Comparison of ENCODE assay signal across 32 cellular contexts in genomic region chr6:84504025-84504424, GRCh38.
A peak's percentile ranks its signal among the peaks of the same experiment; 100 is the strongest.
DNase-seq lines count a peak whose midpoint lies in the region; ATAC-seq and TF ChIP-seq lines count a peak whose summit lies in the region.
"Had no signal": no experiment of that assay in that cellular context is flagged by ENCODE, and none has a peak within 500 bp of the region (broad histone marks: within the 10 kb centered on the region; RNA-seq: fewer than 3 reads in every experiment).

No MANE protein-coding gene starts in this region.

- no peak overlapping the region for H2BK5ac ChIP-seq in neuronal stem cell (ENCODE audit: low read length)

- no peak overlapping the region for H3K23ac ChIP-seq in neuronal stem cell (ENCODE audit: low read depth, low read length, poor library complexity)

- WGBS in neuronal stem cell (ENCODE audit: extremely low coverage in 2 of 2, insufficient read length in 2 of 2, insufficient replicate concordance in 1 of 2), 2 donors = no CpG with 5 or more reads among the region's 2 CpGs

- H3K9me3 ChIP-seq in HEK293 (ENCODE audit: control insufficient read depth, insufficient read depth, low read depth, low read length) = no peaks in the 10 kb centered on the region; the same call in 1 of the 2 replicates
- H3K9me3 ChIP-seq in WERI-Rb-1 (ENCODE audit: severe bottlenecking) = no peaks in the 10 kb centered on the region
- H3K9me3 ChIP-seq in neuronal stem cell (replicated peaks in 1 of 2; ENCODE audit: control insufficient read depth in 2 of 2, insufficient read depth in 1 of 2, low read depth in 1 of 2, low read length in 2 of 2) = no peaks in the 10 kb centered on the region
- H3K9me3 ChIP-seq: A549, BE2C, Caco-2 had no signal

- DNase-seq in cardiac septum (ENCODE audit: low spot score) = peak; percentile 68
- DNase-seq in left cardiac atrium = no peak
- no peak for DNase-seq in WERI-Rb-1
- DNase-seq in myocyte (ENCODE audit: low read depth) = peak; percentile 35
- DNase-seq in neuronal stem cell (ENCODE audit: low spot score) = no peak
- no peak for DNase-seq in left lobe of liver (ENCODE audit: low spot score)
- no peak for DNase-seq in COR-L47 (lab: John Stamatoyannopoulos, UW)
- DNase-seq: 8988T; ACHN; AML-193; BE2C; C1 segment of cervical spinal cord; Caco-2; Calu3; CD4-positive, alpha-beta memory T cell; CD4-positive, alpha-beta T cell; CD4-positive, CD25-positive, alpha-beta regulatory T cell; CD8-positive, alpha-beta memory T cell; CD8-positive, alpha-beta T cell; DMS 273 treated with DMSO at 0.1 percent for 48 hours; DMS153; DMS53; DMS79; DMS79 treated with DMSO at 0.1 percent for 48 hours; DND-41; EL had no signal

- POLR2A ChIA-PET in HEK293 (lab: Yijun Ruan, JAX) = no interaction called here

- H3K27me3 ChIP-seq in WERI-Rb-1 (ENCODE audit: insufficient read depth, low read depth, severe bottlenecking) (no peaks in the 10 kb centered on the region), neuronal stem cell (ENCODE audit: control insufficient read depth in 3 of 3, insufficient read depth in 3 of 3, low read depth in 1 of 3, low read length in 3 of 3) (no peaks in the 10 kb centered on the region)
- H3K27me3 ChIP-seq: BE2C; BLaER1; BLaER1 treated with 17β-estradiol and CSF1 and Interleukin-3, amounts not matched to agents 10 nM and 100 nM had no signal

- intact Hi-C loops in cardiac septum (cut with DNase I) (no loop called here), left cardiac atrium (cut with DNase I) (no loop called here)

- H3K4me2 ChIP-seq in neuronal stem cell (ENCODE audit: insufficient read depth, low read length, poor library complexity, severe bottlenecking) = no peak overlapping the region
- H3K4me2 ChIP-seq: A549; BLaER1; BLaER1 treated with 17β-estradiol and CSF1 and Interleukin-3, amounts not matched to agents 10 nM and 100 nM had no signal

- H3K79me1 ChIP-seq in neuronal stem cell (ENCODE audit: low read depth, low read length) = no peaks in the 10 kb centered on the region

- no peak overlapping the region for H3K14ac ChIP-seq in neuronal stem cell (ENCODE audit: low read length)

- no peak overlapping the region for H3K18ac ChIP-seq in neuronal stem cell (ENCODE audit: low read length)

- no peak overlapping the region for H4K91ac ChIP-seq in neuronal stem cell (ENCODE audit: low read depth, low read length, poor library complexity)

- H2BK15ac ChIP-seq in neuronal stem cell (ENCODE audit: low read length) = no peak overlapping the region

- no peak overlapping the region for H2BK120ac ChIP-seq in neuronal stem cell (ENCODE audit: low read depth, low read length)

- no peak overlapping the region for H2BK12ac ChIP-seq in neuronal stem cell (ENCODE audit: low read length)

- H3K36me3 ChIP-seq in HEK293 (ENCODE audit: control insufficient read depth in 2 of 2, insufficient read depth in 1 of 2, low read length in 2 of 2) (no peaks in the 10 kb centered on the region), WERI-Rb-1 (no peaks in the 10 kb centered on the region), neuronal stem cell (replicated peaks in 1 of 2; ENCODE audit: control insufficient read depth in 2 of 2, insufficient read depth in 2 of 2, low read length in 2 of 2) (no peaks in the 10 kb centered on the region)
- H3K36me3 ChIP-seq: BE2C; BLaER1; BLaER1 treated with 17β-estradiol and CSF1 and Interleukin-3, amounts not matched to agents 10 nM and 100 nM had no signal

- H3K4me3 ChIP-seq in HEK293 (ENCODE audit: low read depth, low read length) (no peak overlapping the region), WERI-Rb-1 (ENCODE audit: low read depth, low read length) (no peak overlapping the region), neuronal stem cell (ENCODE audit: low read length in 2 of 2) (no peak overlapping the region)
- H3K4me3 ChIP-seq: A549; BLaER1; BLaER1 treated with 17β-estradiol and CSF1 and Interleukin-3, amounts not matched to agents 10 nM and 100 nM had no signal

- H3K4ac ChIP-seq in neuronal stem cell (ENCODE audit: low read length) = no peak overlapping the region

- H3K9ac ChIP-seq in neuronal stem cell (ENCODE audit: low read depth, low read length, poor library complexity) = no peak overlapping the region
- H3K9ac ChIP-seq: BLaER1; BLaER1 treated with 17β-estradiol and CSF1 and Interleukin-3, amounts not matched to agents 10 nM and 100 nM had no signal

- H3K4me1 ChIP-seq in HEK293 (ENCODE audit: control insufficient read depth, insufficient read depth, low read length) = no peaks in the 10 kb centered on the region
- H3K4me1 ChIP-seq in neuronal stem cell (ENCODE audit: control insufficient read depth in 2 of 2, insufficient read depth in 1 of 2, low read depth in 1 of 2, low read length in 2 of 2) = no peaks in the 10 kb centered on the region
- H3K4me1 ChIP-seq: BE2C; BLaER1; BLaER1 treated with 17β-estradiol and CSF1 and Interleukin-3, amounts not matched to agents 10 nM and 100 nM; Caco-2 had no signal

- no peak overlapping the region for H3K27ac ChIP-seq in HEK293 (ENCODE audit: extremely low read depth, low read depth, low read length)
- no peak overlapping the region for H3K27ac ChIP-seq in WERI-Rb-1
- no peak overlapping the region for H3K27ac ChIP-seq in neuronal stem cell (replicated peaks; ENCODE audit: low read length)
- H3K27ac ChIP-seq: 22Rv1; A549; BLaER1; BLaER1 treated with 17β-estradiol and CSF1 and Interleukin-3, amounts not matched to agents 10 nM and 100 nM; C4-2B had no signal

- no peak overlapping the region for H4K8ac ChIP-seq in neuronal stem cell (ENCODE audit: low read depth, low read length)

- TF ChIP-seq CTCF in HEK293 (tag by site-specific recombination; IDR thresholded peaks at IDR 0.05) = no peak
- 0 out of 2 replicates have a peak, but pooled peaks have one; percentile 2 for TF ChIP-seq CTCF in WERI-Rb-1 (IDR thresholded peaks at IDR 0.05; ENCODE audit: low read depth, low read length)

- CTCF ChIA-PET in HEK293 (lab: Yijun Ruan, JAX) = no interaction called here

- H2AFZ ChIP-seq in neuronal stem cell (ENCODE audit: low read length) = no peak overlapping the region

- no peak for ATAC-seq in left cardiac atrium
- no peak for ATAC-seq in left lobe of liver
- ATAC-seq: A549; CD8-positive, alpha-beta T cell had no signal

- H2AK5ac ChIP-seq in neuronal stem cell (ENCODE audit: low read depth, low read length) = no peak overlapping the region

TF ChIP-seq in HEK293, 187 proteins besides CTCF, POLR2A, EP300 and RAD21:
- TF ChIP-seq SCRT2 (tag by site-specific recombination; IDR thresholded peaks at IDR 0.05) (peak; percentile 77), TSHZ1 (tag by site-specific recombination; IDR thresholded peaks at IDR 0.05; ENCODE audit: borderline replicate concordance) (no peak)

Comparison
In these comparisons a context has a peak if more than half of its experiments do, and no peak if none do; other contexts are left out.
1. DNase-seq: peak in cardiac septum (single experiment) and myocyte (single experiment); none in left cardiac atrium (single experiment), WERI-Rb-1 (single experiment), neuronal stem cell (single experiment), left lobe of liver (single experiment) and COR-L47 (single experiment).